ENCODE assay signal across 8 cellular contexts in the genomic region with DNA sequence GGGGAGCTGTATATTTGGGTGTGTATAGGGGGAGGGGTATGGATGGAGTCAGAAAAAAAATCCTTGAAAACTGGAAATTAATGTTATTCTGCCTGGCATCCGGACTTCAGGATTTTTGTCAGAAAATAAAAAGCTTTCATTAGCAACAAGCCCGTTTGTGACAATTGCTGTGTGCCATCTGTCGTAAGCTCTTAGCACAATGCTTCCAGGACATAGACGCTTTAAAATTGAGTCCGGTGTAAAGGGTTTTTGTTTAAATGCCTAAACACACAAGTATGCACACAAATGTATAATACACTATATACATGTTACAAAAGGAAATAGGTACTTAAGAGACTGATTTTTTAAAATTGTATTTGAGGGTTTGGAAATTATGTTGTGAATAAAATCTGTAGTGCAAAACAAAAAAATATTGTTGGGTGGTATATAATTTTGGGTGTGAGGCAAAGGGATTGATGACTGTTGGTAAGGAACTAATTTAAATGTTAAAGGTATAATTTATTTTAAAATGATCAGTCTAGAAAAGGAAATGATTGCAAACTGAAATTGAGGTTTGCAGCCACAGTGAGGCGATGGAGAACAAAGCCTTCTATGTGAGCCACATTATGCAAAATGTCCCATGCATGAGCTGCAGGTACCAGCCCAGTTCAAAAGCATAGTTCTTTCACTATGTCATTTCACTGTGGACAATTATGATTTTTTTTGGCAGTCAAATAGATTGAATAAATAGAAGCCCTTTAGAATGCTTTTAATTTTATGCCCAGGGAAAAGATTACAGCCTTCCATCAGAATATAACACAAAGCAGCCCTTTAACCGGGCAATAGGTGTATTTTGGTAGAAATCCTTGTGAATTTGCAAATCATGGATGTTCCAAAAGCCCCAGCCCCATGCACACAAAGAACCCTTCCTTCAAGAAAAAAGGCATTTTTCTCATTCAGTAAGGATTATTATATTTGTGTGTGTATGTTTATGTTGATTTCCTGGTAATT. TPM values are rescaled to one million over a fixed set of nuclear protein-coding genes. Genes with fewer than 3 reads are reported as not detected.
DNase-seq lines count a peak whose midpoint lies in the region; ATAC-seq and TF ChIP-seq lines count a peak whose summit lies in the region.

No MANE protein-coding gene starts in this region.

- no peak overlapping the region for H4K8ac ChIP-seq in mesenchymal stem cell (ENCODE audit: low read length)

- no peak overlapping the region for H3K4ac ChIP-seq in mesenchymal stem cell (ENCODE audit: low read depth in 1 of 2, low read length in 2 of 2)

- no peak overlapping the region for H2BK15ac ChIP-seq in mesenchymal stem cell (ENCODE audit: low read depth, poor library complexity, severe bottlenecking)

- peak overlapping the region; percentile 93 for H3K4me2 ChIP-seq in mesenchymal stem cell (ENCODE audit: low read length, poor library complexity, severe bottlenecking)

- no peaks in the 10 kb centered on the region for H3K36me3 ChIP-seq in mesenchymal stem cell (ENCODE audit: control insufficient read depth in 1 of 2, insufficient read depth in 2 of 2, low read depth in 1 of 2, low read length in 2 of 2)

- no peak overlapping the region for H3K14ac ChIP-seq in mesenchymal stem cell (ENCODE audit: low read length in 2 of 2)

- WGBS in mesenchymal stem cell, result 43% methylated on average over 4 of the region's 7 CpGs

- TF ChIP-seq CTCF in GM12865 (IDR thresholded peaks at IDR 0.05; ENCODE audit: insufficient read depth, low read depth, low read length, missing control alignments), result peak; percentile 25

- H3K9ac ChIP-seq in mesenchymal stem cell (ENCODE audit: low read length), result peak overlapping the region; percentile 53

- ATAC-seq in HG03565 (IDR thresholded peaks at IDR 0.05; ENCODE audit: unreplicated experiment), result peak; percentile 41

- no peak overlapping the region for H2BK120ac ChIP-seq in mesenchymal stem cell (ENCODE audit: low read depth, low read length)

- no peak overlapping the region for H4K91ac ChIP-seq in mesenchymal stem cell (ENCODE audit: low read length)

- no peak overlapping the region for H2BK12ac ChIP-seq in mesenchymal stem cell (ENCODE audit: low read length in 2 of 2)

- no peak overlapping the region for H3K23ac ChIP-seq in mesenchymal stem cell (ENCODE audit: low read length in 2 of 2)

- H2AK5ac ChIP-seq in mesenchymal stem cell (ENCODE audit: low read length, severe bottlenecking), result no peak overlapping the region

- H3K9me3 ChIP-seq in mesenchymal stem cell (ENCODE audit: control insufficient read depth, low read length), result no peaks in the 10 kb centered on the region

- peaks cover 7% of the 10 kb centered on the region for H3K4me1 ChIP-seq in mesenchymal stem cell (ENCODE audit: control insufficient read depth, insufficient read depth, low read depth, low read length)

- H3K4me3 ChIP-seq in GM12865 (ENCODE audit: low read depth, low read length) (no peak overlapping the region), mesenchymal stem cell (ENCODE audit: insufficient read depth in 1 of 2, low read depth in 1 of 2, low read length in 2 of 2) (peak overlapping the region in 1 of 2 experiments; percentile 85)

- no peak overlapping the region for H2BK5ac ChIP-seq in mesenchymal stem cell (ENCODE audit: low read depth, low read length, poor library complexity, severe bottlenecking)

- DNase-seq in AG08395 (ENCODE audit: low spot score) (peak; percentile 38), GM12865 (ENCODE audit: low read depth) (peak; percentile 31), NCI-H69 (lab: John Stamatoyannopoulos, UW) (peak; percentile 80), cerebellar cortex (ENCODE audit: low spot score) (peak; percentile 82), mesenchymal stem cell (peak; percentile 20), GF-D8 (lab: John Stamatoyannopoulos, UW) (no peak)
- no peak for DNase-seq in stimulated activated CD4-positive, alpha-beta T cell treated with anti-CD3 and anti-CD28 coated beads, Interleukin-4, amount 100 ng/mL, for 1 hour

- H3K27me3 ChIP-seq in mesenchymal stem cell (ENCODE audit: control insufficient read depth in 1 of 2, insufficient read depth in 1 of 2, low read length in 2 of 2), result peaks cover 0 to 7% of the 10 kb centered on the region in 2 experiments

- no peak overlapping the region for H3K18ac ChIP-seq in mesenchymal stem cell (ENCODE audit: low read depth in 1 of 2, low read length in 2 of 2)

- H3K27ac ChIP-seq in mesenchymal stem cell (ENCODE audit: low read length, poor library complexity, severe bottlenecking), result no peak overlapping the region

- no peaks in the 10 kb centered on the region for H3K79me1 ChIP-seq in mesenchymal stem cell (replicated peaks; ENCODE audit: low read length, poor library complexity, severe bottlenecking)

- H2AFZ ChIP-seq in mesenchymal stem cell (ENCODE audit: low read depth, low read length), result no peak overlapping the region

RNA-seq across cellular contexts. Expression of a gene that starts 1.5 kb away (rescaled TPM):
- 0.54 TPM for polyA plus RNA-seq in mesenchymal stem cell (2013, experiment 1 of 2)
- polyA plus RNA-seq in mesenchymal stem cell (2013, experiment 2 of 2), result 0.66 TPM

Comparison
In these comparisons a context has a peak if more than half of its experiments do, and no peak if none do; other contexts are left out.
1. DNase-seq: peak in AG08395 (single experiment), GM12865 (single experiment), NCI-H69 (single experiment), cerebellar cortex (single experiment) and mesenchymal stem cell (single experiment); none in GF-D8 (single experiment) and stimulated activated CD4-positive, alpha-beta T cell treated with anti-CD3 and anti-CD28 coated beads, Interleukin-4, amount 100 ng/mL, for 1 hour (single experiment).